8 cellular contexts compared by ENCODE assay signal in genomic region chr3:99499235-99499798, GRCh38.
DNase-seq lines count a peak whose midpoint lies in the region; ATAC-seq and TF ChIP-seq lines count a peak whose summit lies in the region.

No MANE protein-coding gene starts in this region.

- no peaks in the 10 kb centered on the region for H3K4me1 Mint-ChIP-seq in activated CD8-positive, alpha-beta T cell treated with anti-CD3 and anti-CD28 coated beads for 36 hours (ENCODE audit: low read depth)
- no peaks in the 10 kb centered on the region for H3K4me1 Mint-ChIP-seq in activated CD8-positive, alpha-beta T cell treated with anti-CD3 and anti-CD28 coated beads, Interleukin-2, amount 10 ng/mL, durations not matched to agents 7 days and 5 days (ENCODE audit: low read depth)

- no peak overlapping the region for H2AFZ ChIP-seq in PC-9

- no peaks in the 10 kb centered on the region for H3K36me3 Mint-ChIP-seq in activated CD8-positive, alpha-beta T cell treated with anti-CD3 and anti-CD28 coated beads for 36 hours (ENCODE audit: low read depth)
- H3K36me3 Mint-ChIP-seq in activated CD8-positive, alpha-beta T cell treated with anti-CD3 and anti-CD28 coated beads, Interleukin-2, amount 10 ng/mL, durations not matched to agents 7 days and 5 days (ENCODE audit: low read depth), result no peaks in the 10 kb centered on the region

- H3K9me2 ChIP-seq in PC-9 (ENCODE audit: insufficient read depth), result no peaks in the 10 kb centered on the region

- no peaks in the 10 kb centered on the region for H3K4me1 ChIP-seq in PC-9 (replicated peaks; ENCODE audit: insufficient read depth)

- peak; percentile 14 for TF ChIP-seq CTCF in activated CD8-positive, alpha-beta T cell treated with anti-CD3 and anti-CD28 coated beads for 36 hours (IDR thresholded peaks at IDR 0.05)
- TF ChIP-seq CTCF in PC-9 (conservative IDR thresholded peaks at IDR 0.05) (peak; percentile 86), fibroblast of pulmonary artery (IDR thresholded peaks at IDR 0.05; ENCODE audit: low read length, missing control alignments) (peak; percentile 94)

- H3K4me3 ChIP-seq in PC-9, result no peak overlapping the region
- no peak overlapping the region for H3K4me3 ChIP-seq in fibroblast of pulmonary artery (replicated peaks; ENCODE audit: low read depth, low read length)

- no peaks in the 10 kb centered on the region for H3F3A ChIP-seq in PC-9 (ENCODE audit: insufficient read depth, low read depth)

- H3K27ac Mint-ChIP-seq in activated CD8-positive, alpha-beta T cell treated with anti-CD3 and anti-CD28 coated beads for 36 hours, result no peak overlapping the region
- H3K27ac Mint-ChIP-seq in activated CD8-positive, alpha-beta T cell treated with anti-CD3 and anti-CD28 coated beads, Interleukin-2, amount 10 ng/mL, durations not matched to agents 7 days and 5 days, result no peak overlapping the region

- no peak overlapping the region for H3K4me3 Mint-ChIP-seq in activated CD8-positive, alpha-beta T cell treated with anti-CD3 and anti-CD28 coated beads for 36 hours
- no peak overlapping the region for H3K4me3 Mint-ChIP-seq in activated CD8-positive, alpha-beta T cell treated with anti-CD3 and anti-CD28 coated beads, Interleukin-2, amount 10 ng/mL, durations not matched to agents 7 days and 5 days

- H3K79me2 ChIP-seq in PC-9 (ENCODE audit: low read depth), result no peaks in the 10 kb centered on the region

- peaks cover 2% of the 10 kb centered on the region for H3K9me3 Mint-ChIP-seq in activated CD8-positive, alpha-beta T cell treated with anti-CD3 and anti-CD28 coated beads for 36 hours
- H3K9me3 Mint-ChIP-seq in activated CD8-positive, alpha-beta T cell treated with anti-CD3 and anti-CD28 coated beads, Interleukin-2, amount 10 ng/mL, durations not matched to agents 7 days and 5 days (ENCODE audit: insufficient read depth), result no peaks in the 10 kb centered on the region

- ATAC-seq in activated CD8-positive, alpha-beta T cell treated with anti-CD3 and anti-CD28 coated beads for 36 hours, result no peak
- ATAC-seq in activated CD8-positive, alpha-beta T cell treated with anti-CD3 and anti-CD28 coated beads, Interleukin-2, amount 10 ng/mL, durations not matched to agents 7 days and 5 days, result no peak
- ATAC-seq in HG02840 (IDR thresholded peaks at IDR 0.05; ENCODE audit: low FRiP score, unreplicated experiment), result peak; percentile 50

- no peaks in the 10 kb centered on the region for H3K27me3 ChIP-seq in PC-9 (ENCODE audit: insufficient read depth, low read depth)

- H3K27ac ChIP-seq in PC-9, result no peak overlapping the region

- POLR2A ChIA-PET in activated CD8-positive, alpha-beta T cell treated with anti-CD3 and anti-CD28 coated beads for 36 hours (lab: Charles Lee), result no interaction called here
- POLR2A ChIA-PET in activated CD8-positive, alpha-beta T cell treated with anti-CD3 and anti-CD28 coated beads, Interleukin-2, amount 10 ng/mL, durations not matched to agents 7 days and 5 days (lab: Charles Lee), result no interaction called here
- POLR2A ChIA-PET in PC-9 (lab: Charles Lee; ENCODE audit: unreplicated experiment), result interaction anchor here (0.7 kb wide), 1 partner anchor 30 kb away, joined by 3 read pairs; no protein-coding TSS in a partner anchor

- DNase-seq in activated CD8-positive, alpha-beta T cell treated with anti-CD3 and anti-CD28 coated beads for 36 hours, result peak; percentile 9
- no peak for DNase-seq in activated CD8-positive, alpha-beta T cell treated with anti-CD3 and anti-CD28 coated beads, Interleukin-2, amount 10 ng/mL, durations not matched to agents 7 days and 5 days
- DNase-seq in PC-9 (peak; percentile 46 to 48), fibroblast of pulmonary artery (ENCODE audit: low read depth) (peak; percentile 79), posterior cingulate gyrus (peak in 6 of 10 donors; percentile 11 to 69 (median 23)), NCI-H2029 (lab: John Stamatoyannopoulos, UW) (no peak), NCI-H1092 treated with DMSO at 0.1 percent for 48 hours (lab: John Stamatoyannopoulos, UW) (no peak)

- CTCF ChIA-PET in activated CD8-positive, alpha-beta T cell treated with anti-CD3 and anti-CD28 coated beads for 36 hours (lab: Charles Lee), result interaction anchor here (0.7 to 0.8 kb wide), 2 partner anchors 33 to 257 kb away, joined by 3 read pairs; no protein-coding TSS in a partner anchor
- CTCF ChIA-PET in activated CD8-positive, alpha-beta T cell treated with anti-CD3 and anti-CD28 coated beads, Interleukin-2, amount 10 ng/mL, durations not matched to agents 7 days and 5 days (lab: Charles Lee), result interaction anchor here (0.6 to 0.7 kb wide), 2 partner anchors 30 to 122 kb away, joined by 3 to 4 read pairs; no protein-coding TSS in a partner anchor
- CTCF ChIA-PET in PC-9 (lab: Charles Lee), result interaction anchor here (0.6 to 1.0 kb wide), 8 partner anchors 14 to 1331 kb away, joined by 3 to 21 read pairs (median 3); no protein-coding TSS in a partner anchor

- H3K4me2 ChIP-seq in PC-9, result no peak overlapping the region

- intact Hi-C loops in activated CD8-positive, alpha-beta T cell treated with anti-CD3 and anti-CD28 coated beads for 36 hours (cut with micrococcal nuclease), result loop anchor here (5.0 kb wide), 1 partner anchor 253 kb away; no protein-coding TSS in a partner anchor
- intact Hi-C loops in PC-9 (cut with micrococcal nuclease; ENCODE audit: unreplicated experiment), result loop anchor here (1.0 to 5.0 kb wide), 5 partner anchors 139 to 308 kb away; partner anchors contain the start of gene COL8A1
- intact Hi-C loops in posterior cingulate gyrus (cut with DNase I), result loop anchor here (5.0 kb wide), 1 partner anchor 253 kb away; no protein-coding TSS in a partner anchor

- no peaks in the 10 kb centered on the region for H4K20me1 ChIP-seq in PC-9 (ENCODE audit: insufficient read depth)

- no peaks in the 10 kb centered on the region for H3K36me3 ChIP-seq in PC-9 (ENCODE audit: low read depth)

- no peaks in the 10 kb centered on the region for H3K9me3 ChIP-seq in PC-9 (ENCODE audit: insufficient read depth, low read depth)

- H3K27me3 Mint-ChIP-seq in activated CD8-positive, alpha-beta T cell treated with anti-CD3 and anti-CD28 coated beads for 36 hours, result no peaks in the 10 kb centered on the region
- no peaks in the 10 kb centered on the region for H3K27me3 Mint-ChIP-seq in activated CD8-positive, alpha-beta T cell treated with anti-CD3 and anti-CD28 coated beads, Interleukin-2, amount 10 ng/mL, durations not matched to agents 7 days and 5 days (ENCODE audit: low read depth)

- BruUV-seq in PC-9 (replicated peaks; lab: Mats Ljungman, UMichigan), result no TSS peak

Comparison
In these comparisons a context has a peak if more than half of its experiments do, and no peak if none do; other contexts are left out.
1. DNase-seq: peak in activated CD8-positive, alpha-beta T cell treated with anti-CD3 and anti-CD28 coated beads for 36 hours (single experiment), PC-9 (2 of 2), fibroblast of pulmonary artery (single experiment) and posterior cingulate gyrus (6 of 10); none in activated CD8-positive, alpha-beta T cell treated with anti-CD3 and anti-CD28 coated beads, Interleukin-2, amount 10 ng/mL, durations not matched to agents 7 days and 5 days (single experiment), NCI-H2029 (single experiment) and NCI-H1092 treated with DMSO at 0.1 percent for 48 hours (single experiment).
2. CTCF ChIP-seq: peak in every context shown above with its lines; median percentile 94 in fibroblast of pulmonary artery; 86 in PC-9; 14 in activated CD8-positive, alpha-beta T cell treated with anti-CD3 and anti-CD28 coated beads for 36 hours.